In genomic region chr7:40599836-40600235, GRCh38 we compare ENCODE assay signal across 20 cellular contexts.
"Had no signal": no experiment of that assay in that cellular context is flagged by ENCODE, and none has a peak within 500 bp of the region (broad histone marks: within the 10 kb centered on the region; RNA-seq: fewer than 3 reads in every experiment).

No MANE protein-coding gene starts in this region.

- H3K4me3 ChIP-seq: heart left ventricle, lung, psoas muscle, right lobe of liver, testis, tibial nerve, upper lobe of right lung, vagina had no signal

- H3K27me3 ChIP-seq: heart left ventricle, right lobe of liver, testis, tibial nerve, upper lobe of right lung, vagina had no signal

- H3K36me3 Mint-ChIP-seq: naive thymus-derived CD4-positive, alpha-beta T cell; stimulated activated effector memory CD8-positive, alpha-beta T cell treated with anti-CD3 and anti-CD28 coated beads, Interleukin-12 subunit alpha, Interleukin-12 subunit beta, amount 100 ng/mL, for 72 hours had no signal

- H3K4me3 Mint-ChIP-seq: nephron progenitor cell; stimulated activated effector memory CD8-positive, alpha-beta T cell treated with anti-CD3 and anti-CD28 coated beads, Interleukin-12 subunit alpha, Interleukin-12 subunit beta, amount 100 ng/mL, for 72 hours; stimulated activated naive CD8-positive, alpha-beta T cell treated with anti-CD3 and anti-CD28 coated beads, Interleukin-15, Interleukin-2, amounts not matched to agents 100 ng/mL and 50 ng/mL, for 24 hours had no signal

- H3K9me3 Mint-ChIP-seq: stimulated activated naive CD8-positive, alpha-beta T cell treated with anti-CD3 and anti-CD28 coated beads, Interleukin-15, Interleukin-2, amounts not matched to agents 100 ng/mL and 50 ng/mL, for 24 hours had no signal

- H3K9me3 ChIP-seq: psoas muscle, right lobe of liver, testis, tibial nerve, upper lobe of right lung, vagina had no signal

- H3K4me1 Mint-ChIP-seq: stimulated activated effector memory CD8-positive, alpha-beta T cell treated with anti-CD3 and anti-CD28 coated beads, Interleukin-12 subunit alpha, Interleukin-12 subunit beta, amount 100 ng/mL, for 72 hours had no signal

- H3K36me3 ChIP-seq: heart left ventricle, right lobe of liver, tibial nerve, upper lobe of right lung, vagina had no signal

- H3K27ac Mint-ChIP-seq: naive thymus-derived CD4-positive, alpha-beta T cell; nephron progenitor cell; stimulated activated effector memory CD8-positive, alpha-beta T cell treated with anti-CD3 and anti-CD28 coated beads, Interleukin-12 subunit alpha, Interleukin-12 subunit beta, amount 100 ng/mL, for 72 hours; stimulated activated naive CD8-positive, alpha-beta T cell treated with anti-CD3 and anti-CD28 coated beads, Interleukin-15, Interleukin-2, amounts not matched to agents 100 ng/mL and 50 ng/mL, for 24 hours had no signal

- H3K4me1 ChIP-seq: psoas muscle, right lobe of liver, testis, upper lobe of right lung, vagina had no signal

- DNase-seq: effector CD4-positive, alpha-beta T cell; foreskin melanocyte; heart left ventricle; hippocampal formation; left colon; left ventricle myocardium superior; naive thymus-derived CD4-positive, alpha-beta T cell; nephron progenitor cell; psoas muscle; retina; right lobe of liver; stimulated activated CD4-positive, alpha-beta T cell treated with anti-CD3 and anti-CD28 coated beads, Interleukin-4, amount 100 ng/mL, for 1 hour; stimulated activated CD8-positive, alpha-beta memory T cell treated with anti-CD3 and anti-CD28 coated beads, Interleukin-4, amount 100 ng/mL, for 48 hours; testis; upper lobe of right lung had no signal

- H3K27ac ChIP-seq: heart left ventricle, psoas muscle, right lobe of liver, testis, tibial nerve, upper lobe of right lung, vagina had no signal

- ATAC-seq: heart left ventricle; left colon; left ventricle myocardium superior; naive thymus-derived CD4-positive, alpha-beta T cell; psoas muscle; right lobe of liver; stimulated activated effector memory CD8-positive, alpha-beta T cell treated with anti-CD3 and anti-CD28 coated beads, Interleukin-12 subunit alpha, Interleukin-12 subunit beta, amount 100 ng/mL, for 72 hours; upper lobe of right lung had no signal
